27 cellular contexts compared by ENCODE assay signal in genomic region chr2:204240961-204241360, GRCh38.
"Had no signal": no experiment of that assay in that cellular context is flagged by ENCODE, and none has a peak within 500 bp of the region (broad histone marks: within the 10 kb centered on the region; RNA-seq: fewer than 3 reads in every experiment).

No MANE protein-coding gene starts in this region.

- H3K9me3 ChIP-seq: stomach, suprapubic skin, testis, thoracic aorta, thyroid gland, tibial nerve, transverse colon, upper lobe of left lung, upper lobe of right lung, uterus, vagina had no signal

- H3K36me3 Mint-ChIP-seq: stimulated activated effector memory CD8-positive, alpha-beta T cell treated with anti-CD3 and anti-CD28 coated beads, Interleukin-12 subunit alpha, Interleukin-12 subunit beta, amount 100 ng/mL, for 72 hours; stimulated activated memory B cell treated with anti-CD40 and anti-IgM and Interleukin-4, amounts not matched to agents 10 μg/mL and 1 μg/mL and 100 μg/mL, for 72 hours; stimulated activated naive B cell treated with anti-CD40 and anti-IgM and Interleukin-4, amounts not matched to agents 10 μg/mL and 1 μg/mL and 100 μg/mL, for 72 hours; type B pancreatic cell had no signal

- H3K9me3 Mint-ChIP-seq: stimulated activated effector memory CD8-positive, alpha-beta T cell treated with anti-CD3 and anti-CD28 coated beads, Interleukin-12 subunit alpha, Interleukin-12 subunit beta, amount 100 ng/mL, for 72 hours; stimulated activated naive B cell treated with anti-CD40 and anti-IgM and Interleukin-4, amounts not matched to agents 10 μg/mL and 1 μg/mL and 100 μg/mL, for 72 hours; stimulated activated naive CD8-positive, alpha-beta T cell treated with anti-CD3 and anti-CD28 coated beads, Interleukin-15, amount 100 ng/mL, for 72 hours; stimulated activated naive CD8-positive, alpha-beta T cell treated with anti-CD3 and anti-CD28 coated beads, Interleukin-15, Interleukin-2, amounts not matched to agents 100 ng/mL and 50 ng/mL, for 24 hours; type B pancreatic cell had no signal

- H3K36me3 ChIP-seq: stomach, suprapubic skin, thoracic aorta, thyroid gland, tibial nerve, transverse colon, upper lobe of left lung, upper lobe of right lung, uterus, vagina had no signal

- H3K4me3 ChIP-seq: stomach, suprapubic skin, testis, thoracic aorta, thyroid gland, tibial nerve, transverse colon, upper lobe of left lung, upper lobe of right lung, uterus, vagina had no signal

- DNase-seq: stimulated activated CD4-positive, alpha-beta T cell treated with anti-CD3 and anti-CD28 coated beads, Interleukin-2, amount 100 ng/mL, for 48 hours; stimulated activated CD4-positive, alpha-beta T cell treated with anti-CD3 and anti-CD28 coated beads, Interleukin-4, amount 100 ng/mL, for 1 hour; stimulated activated CD4-positive, alpha-beta T cell treated with anti-CD3 and anti-CD28 coated beads, Interleukin-4, amount 100 ng/mL, for 24 hours; stimulated activated CD4-positive, alpha-beta T cell treated with anti-CD3 and anti-CD28 coated beads, Interleukin-4, amount 100 ng/mL, for 4 hours; stimulated activated CD8-positive, alpha-beta memory T cell treated with anti-CD3 and anti-CD28 coated beads, Interleukin-4, amount 100 ng/mL, for 48 hours; stimulated activated naive B cell treated with anti-CD40 and anti-IgM and Interleukin-4, amounts not matched to agents 10 μg/mL and 1 μg/mL and 100 μg/mL, for 72 hours; stimulated activated naive CD4-positive, alpha-beta T cell; stimulated activated naive CD4-positive, alpha-beta T cell treated with Interleukin-2 at 50 U/mL for 16 hours; stimulated activated naive CD8-positive, alpha-beta T cell treated with anti-CD3 and anti-CD28 coated beads, Interleukin-15, amount 100 ng/mL, for 72 hours; stimulated activated naive CD8-positive, alpha-beta T cell treated with anti-CD3 and anti-CD28 coated beads, Interleukin-15, Interleukin-2, amounts not matched to agents 100 U/mL and 50 U/mL, for 24 hours; stomach; substantia nigra; testis; thyroid gland; transverse colon; trophoblast cell; upper lobe of left lung; upper lobe of right lung; uterus had no signal

- H3K27ac ChIP-seq: stomach, suprapubic skin, testis, thoracic aorta, thyroid gland, tibial nerve, transverse colon, upper lobe of left lung, upper lobe of right lung, uterus, vagina had no signal

- H3K4me1 ChIP-seq: suprapubic skin, testis, thyroid gland, tibial nerve, upper lobe of left lung, upper lobe of right lung, uterus, vagina had no signal

- H3K27me3 Mint-ChIP-seq: stimulated activated memory B cell treated with anti-CD40 and anti-IgM and Interleukin-4, amounts not matched to agents 10 μg/mL and 1 μg/mL and 100 μg/mL, for 72 hours; stimulated activated naive B cell treated with anti-CD40 and anti-IgM and Interleukin-4, amounts not matched to agents 10 μg/mL and 1 μg/mL and 100 μg/mL, for 72 hours; type B pancreatic cell had no signal

- H3K4me1 Mint-ChIP-seq: stimulated activated effector memory CD8-positive, alpha-beta T cell treated with anti-CD3 and anti-CD28 coated beads, Interleukin-12 subunit alpha, Interleukin-12 subunit beta, amount 100 ng/mL, for 72 hours; stimulated activated memory B cell treated with anti-CD40 and anti-IgM and Interleukin-4, amounts not matched to agents 10 μg/mL and 1 μg/mL and 100 μg/mL, for 72 hours; stimulated activated naive B cell treated with anti-CD40 and anti-IgM and Interleukin-4, amounts not matched to agents 10 μg/mL and 1 μg/mL and 100 μg/mL, for 72 hours had no signal

- H3K27ac Mint-ChIP-seq: stimulated activated effector memory CD8-positive, alpha-beta T cell treated with anti-CD3 and anti-CD28 coated beads, Interleukin-12 subunit alpha, Interleukin-12 subunit beta, amount 100 ng/mL, for 72 hours; stimulated activated memory B cell treated with anti-CD40 and anti-IgM and Interleukin-4, amounts not matched to agents 10 μg/mL and 1 μg/mL and 100 μg/mL, for 72 hours; stimulated activated naive B cell treated with anti-CD40 and anti-IgM and Interleukin-4, amounts not matched to agents 10 μg/mL and 1 μg/mL and 100 μg/mL, for 72 hours; stimulated activated naive CD8-positive, alpha-beta T cell treated with anti-CD3 and anti-CD28 coated beads, Interleukin-15, amount 100 ng/mL, for 72 hours; stimulated activated naive CD8-positive, alpha-beta T cell treated with anti-CD3 and anti-CD28 coated beads, Interleukin-15, Interleukin-2, amounts not matched to agents 100 ng/mL and 50 ng/mL, for 24 hours; type B pancreatic cell had no signal

- H3K4me3 Mint-ChIP-seq: stimulated activated effector memory CD8-positive, alpha-beta T cell treated with anti-CD3 and anti-CD28 coated beads, Interleukin-12 subunit alpha, Interleukin-12 subunit beta, amount 100 ng/mL, for 72 hours; stimulated activated memory B cell treated with anti-CD40 and anti-IgM and Interleukin-4, amounts not matched to agents 10 μg/mL and 1 μg/mL and 100 μg/mL, for 72 hours; stimulated activated naive B cell treated with anti-CD40 and anti-IgM and Interleukin-4, amounts not matched to agents 10 μg/mL and 1 μg/mL and 100 μg/mL, for 72 hours; stimulated activated naive CD8-positive, alpha-beta T cell treated with anti-CD3 and anti-CD28 coated beads, Interleukin-15, amount 100 ng/mL, for 72 hours; stimulated activated naive CD8-positive, alpha-beta T cell treated with anti-CD3 and anti-CD28 coated beads, Interleukin-15, Interleukin-2, amounts not matched to agents 100 ng/mL and 50 ng/mL, for 24 hours; type B pancreatic cell had no signal

- H3K27me3 ChIP-seq: stomach, suprapubic skin, testis, thyroid gland, tibial nerve, transverse colon, upper lobe of left lung, upper lobe of right lung, uterus, vagina had no signal
